11 cellular contexts compared by ENCODE assay signal in the genomic region with DNA sequence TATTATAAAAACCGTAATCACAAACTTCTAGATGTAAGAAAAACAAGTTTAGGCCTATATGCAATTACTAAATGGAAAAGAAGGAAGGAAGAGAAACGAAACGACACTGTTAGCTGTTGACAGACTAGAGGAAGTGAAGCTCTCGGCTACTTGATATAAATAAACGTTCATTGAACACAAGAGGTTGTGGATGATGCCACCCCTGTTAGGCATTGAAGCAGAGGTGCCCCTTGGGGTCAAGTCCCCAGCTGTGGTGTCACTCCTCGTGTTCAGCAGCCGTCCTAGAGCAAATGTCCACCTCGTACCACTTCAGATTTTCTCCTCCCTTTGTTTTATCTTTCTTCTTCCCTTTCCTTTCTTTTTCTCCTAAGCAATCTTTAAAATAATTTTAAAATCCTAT.
DNase-seq lines count a peak whose midpoint lies in the region; ATAC-seq and TF ChIP-seq lines count a peak whose summit lies in the region.
"Had no signal": no experiment of that assay in that cellular context is flagged by ENCODE, and none has a peak within 500 bp of the region (broad histone marks: within the 10 kb centered on the region; RNA-seq: fewer than 3 reads in every experiment).

No MANE protein-coding gene starts in this region.

- intact Hi-C loops in Panc1 (cut with micrococcal nuclease; ENCODE audit: unreplicated experiment) = no loop called here

- no peaks in the 10 kb centered on the region for H3K36me3 ChIP-seq in Panc1 (ENCODE audit: control insufficient read depth, insufficient read depth, low read length)
- H3K36me3 ChIP-seq: ovary had no signal

- H3K4me3 ChIP-seq in GM12864 (ENCODE audit: low read depth, low read length) (peak overlapping the region; percentile 33), Panc1 (ENCODE audit: low read depth in 2 of 2, low read length in 2 of 2) (peak overlapping the region in 1 of 2 experiments; percentile 29; a peak in 2 of 4 replicates)
- H3K4me3 ChIP-seq: ovary had no signal

- POLR2A ChIA-PET in Panc1 (lab: Charles Lee) = no interaction called here

- peaks cover 4% of the 10 kb centered on the region; the same call in 1 of the 2 replicates for H3K9me3 ChIP-seq in Panc1 (ENCODE audit: control insufficient read depth, insufficient read depth, low read depth, low read length)
- H3K9me3 ChIP-seq: ovary had no signal

- TF ChIP-seq CTCF in GM12864 (IDR thresholded peaks at IDR 0.05; ENCODE audit: low read depth, low read length, missing control alignments) = no peak
- no peak for TF ChIP-seq CTCF in GM20000 (IDR thresholded peaks at IDR 0.05; ENCODE audit: extremely low read depth, missing control alignments)
- no peak for TF ChIP-seq CTCF in Panc1 (IDR thresholded peaks at IDR 0.05)

- peak; percentile 56 for ATAC-seq in HG03139 (IDR thresholded peaks at IDR 0.05; ENCODE audit: unreplicated experiment)
- no peak; the same call in 1 of the 2 replicates for ATAC-seq in Panc1
- no peak for ATAC-seq in HG02938 (IDR thresholded peaks at IDR 0.05; ENCODE audit: unreplicated experiment)

- CTCF ChIA-PET in Panc1 (lab: Charles Lee) = no interaction called here

- H3K27me3 ChIP-seq in Panc1 (ENCODE audit: control insufficient read depth, insufficient read depth, low read length) = no peaks in the 10 kb centered on the region
- H3K27me3 ChIP-seq: ovary had no signal

- DNase-seq in GM12864 (ENCODE audit: low read depth) (peak; percentile 67), GM20000 (ENCODE audit: low spot score) (peak; percentile 43), Panc1 (ENCODE audit: low read depth, low spot score) (no peak), NK-92 (lab: John Stamatoyannopoulos, UW; ENCODE audit: unreplicated experiment) (no peak), NCI-H2227 treated with DMSO at 0.1 percent for 48 hours (lab: John Stamatoyannopoulos, UW) (no peak)
- no peak for DNase-seq in stimulated activated naive CD4-positive, alpha-beta T cell treated with Interleukin-2 at 50 U/mL for 16 hours (lab: John Stamatoyannopoulos, UW)
- DNase-seq: activated CD8-positive, alpha-beta memory T cell treated with anti-CD3 and anti-CD28 coated beads, Interleukin-2, amount 50 U/mL, for 4 hours; CD4-positive, CD25-positive, alpha-beta regulatory T cell; ovary had no signal

- H3K4me1 ChIP-seq in Panc1 (ENCODE audit: control insufficient read depth, insufficient read depth, low read length) = peaks cover 9% of the 10 kb centered on the region; the same call in 1 of the 2 replicates

- H3K27ac ChIP-seq in Panc1 (ENCODE audit: low read length) = peak overlapping the region; percentile 79; the same call in 1 of the 2 replicates
- H3K27ac ChIP-seq: ovary had no signal

- in situ Hi-C loops in Panc1 (cut with HindIII; ENCODE audit: low pct_unique_long_range_greater_than_20kb, low sequenced_read_pairs) = no loop called here

- BruUV-seq in Panc1 (replicated peaks; lab: Mats Ljungman, UMichigan) = no TSS peak

Comparison
In these comparisons a context has a peak if more than half of its experiments do, and no peak if none do; other contexts are left out.
1. DNase-seq: peak in GM12864 (single experiment) and GM20000 (single experiment); none in Panc1 (single experiment), stimulated activated naive CD4-positive, alpha-beta T cell treated with Interleukin-2 at 50 U/mL for 16 hours (single experiment), NK-92 (single experiment) and NCI-H2227 treated with DMSO at 0.1 percent for 48 hours (single experiment).